In genomic region chr9:82271099-82271498, GRCh38 we compare ENCODE assay signal across 16 cellular contexts.
DNase-seq lines count a peak whose midpoint lies in the region; ATAC-seq and TF ChIP-seq lines count a peak whose summit lies in the region.
"Had no signal": no experiment of that assay in that cellular context is flagged by ENCODE, and none has a peak within 500 bp of the region (broad histone marks: within the 10 kb centered on the region; RNA-seq: fewer than 3 reads in every experiment).

No MANE protein-coding gene starts in this region.

- no peak for TF ChIP-seq CTCF in osteoblast (IDR thresholded peaks at IDR 0.05; ENCODE audit: extremely low read depth, low read depth, low read length)
- TF ChIP-seq CTCF in gastroesophageal sphincter (IDR thresholded peaks at IDR 0.05), result no peak

- 50 to 67% methylated on average over 1 of the region's 1 CpG for WGBS in gastroesophageal sphincter (ENCODE audit: low coverage in 1 of 2), 2 donors

- H3K79me2 ChIP-seq in osteoblast (ENCODE audit: insufficient read depth, low read length), result no peaks in the 10 kb centered on the region
- H3K79me2 ChIP-seq: parathyroid adenoma had no signal

- no peaks in the 10 kb centered on the region for H4K20me1 ChIP-seq in osteoblast (ENCODE audit: insufficient read depth, low read length)

- no peak for TF ChIP-seq POLR2A in gastroesophageal sphincter (IDR thresholded peaks at IDR 0.05)

- H3K9me3 ChIP-seq in osteoblast (ENCODE audit: low read depth, low read length), result no peaks in the 10 kb centered on the region
- H3K9me3 ChIP-seq in gastroesophageal sphincter, result no peaks in the 10 kb centered on the region
- H3K9me3 ChIP-seq: stomach had no signal

- H3K27ac ChIP-seq in osteoblast (ENCODE audit: low read depth, low read length) (peak overlapping the region; percentile 47), gastroesophageal sphincter (no peak overlapping the region)
- H3K27ac ChIP-seq: KMS-11, parathyroid adenoma, stomach had no signal

- H3K4me3 ChIP-seq in osteoblast (ENCODE audit: insufficient read depth, low read length) (no peak overlapping the region), gastroesophageal sphincter (no peak overlapping the region)
- H3K4me3 ChIP-seq: stomach had no signal

- H3K4me1 ChIP-seq in osteoblast (ENCODE audit: insufficient read depth, low read length), result peaks cover 18% of the 10 kb centered on the region
- no peaks in the 10 kb centered on the region for H3K4me1 ChIP-seq in gastroesophageal sphincter
- H3K4me1 ChIP-seq: parathyroid adenoma, stomach had no signal

- H2AFZ ChIP-seq in osteoblast (ENCODE audit: low read length), result no peak overlapping the region
- H2AFZ ChIP-seq: parathyroid adenoma had no signal

- no peak for ATAC-seq in GM18870 (IDR thresholded peaks at IDR 0.05; ENCODE audit: unreplicated experiment)
- no peak for ATAC-seq in gastroesophageal sphincter
- no peak for ATAC-seq in HG02981 (IDR thresholded peaks at IDR 0.05; ENCODE audit: unreplicated experiment)
- ATAC-seq: left lobe of liver had no signal

- no peaks in the 10 kb centered on the region for H3K27me3 ChIP-seq in osteoblast (ENCODE audit: insufficient read depth, low read length)
- no peaks in the 10 kb centered on the region for H3K27me3 ChIP-seq in gastroesophageal sphincter
- H3K27me3 ChIP-seq: stomach had no signal

- DNase-seq in ELR (ENCODE audit: low read depth) (peak; percentile 39), RKO (ENCODE audit: low spot score) (peak; percentile 10), dedifferentiated amniotic fluid mesenchymal stem cell (ENCODE audit: extremely low spot score) (peak; percentile 47), osteoblast (ENCODE audit: insufficient read length, low spot score, missing footprints) (peak; percentile 59), SIG-M5 (lab: John Stamatoyannopoulos, UW) (no peak)
- DNase-seq: activated naive CD4-positive, alpha-beta T cell treated with anti-CD3 and anti-CD28 coated beads, Interleukin-2, amount 10 ng/mL, durations not matched to agents 7 days and 5 days; hippocampal formation; NCI-H1436 treated with DMSO at 0.1 percent for 48 hours; NCI-H510A treated with DMSO at 0.1 percent for 48 hours; stomach had no signal

- peak overlapping the region; percentile 20 for H3K4me2 ChIP-seq in osteoblast (ENCODE audit: insufficient read depth, low read length)
- H3K4me2 ChIP-seq: KMS-11 had no signal

- TF ChIP-seq EP300 in gastroesophageal sphincter (IDR thresholded peaks at IDR 0.05), result no peak

- H3K36me3 ChIP-seq in osteoblast (ENCODE audit: insufficient read depth, low read length), result no peaks in the 10 kb centered on the region
- H3K36me3 ChIP-seq in gastroesophageal sphincter, result no peaks in the 10 kb centered on the region
- H3K36me3 ChIP-seq: stomach had no signal
